Comparison of ENCODE assay signal across 22 cellular contexts in genomic region chr18:49089049-49089448, GRCh38.
"Had no signal": no experiment of that assay in that cellular context is flagged by ENCODE, and none has a peak within 500 bp of the region (broad histone marks: within the 10 kb centered on the region; RNA-seq: fewer than 3 reads in every experiment).

No MANE protein-coding gene starts in this region.

- H3K27me3 Mint-ChIP-seq: dendritic cell treated with granulocyte-macrophage colony-stimulating factor and Interleukin-4, amounts not matched to agents 40 ng/mL and 50 ng/mL, for 4 days; effector memory CD8-positive, alpha-beta T cell; naive B cell had no signal

- H3K9me3 Mint-ChIP-seq: dendritic cell treated with granulocyte-macrophage colony-stimulating factor and Interleukin-4, amounts not matched to agents 40 ng/mL and 50 ng/mL, for 4 days; effector memory CD8-positive, alpha-beta T cell; mesothelial cell of epicardium; naive B cell had no signal

- ATAC-seq: effector memory CD8-positive, alpha-beta T cell; esophagus mucosa; gastroesophageal sphincter; heart right ventricle; left cardiac atrium; left lung; left ventricle myocardium superior; lower lobe of right lung; mucosa of descending colon had no signal

- H3K4me3 Mint-ChIP-seq: dendritic cell treated with granulocyte-macrophage colony-stimulating factor and Interleukin-4, amounts not matched to agents 40 ng/mL and 50 ng/mL, for 4 days; effector memory CD8-positive, alpha-beta T cell; endodermal cell; mesothelial cell of epicardium; naive B cell had no signal

- H3K27ac Mint-ChIP-seq: dendritic cell treated with granulocyte-macrophage colony-stimulating factor and Interleukin-4, amounts not matched to agents 40 ng/mL and 50 ng/mL, for 4 days; endodermal cell; mesothelial cell of epicardium had no signal

- H3K4me1 Mint-ChIP-seq: mesothelial cell of epicardium had no signal

- DNase-seq: colonic mucosa; cortex of kidney; effector CD8-positive, alpha-beta T cell; effector memory CD8-positive, alpha-beta T cell; endodermal cell; erythroblast; esophagus squamous epithelium; foreskin fibroblast; head of caudate nucleus; heart right ventricle; hippocampal formation; left cardiac atrium; left lung; left ventricle myocardium superior; lower lobe of right lung; mesenchymal stem cell; mucosa of descending colon; naive B cell had no signal
